ENCODE assay signal across 2 cellular contexts in the genomic region with DNA sequence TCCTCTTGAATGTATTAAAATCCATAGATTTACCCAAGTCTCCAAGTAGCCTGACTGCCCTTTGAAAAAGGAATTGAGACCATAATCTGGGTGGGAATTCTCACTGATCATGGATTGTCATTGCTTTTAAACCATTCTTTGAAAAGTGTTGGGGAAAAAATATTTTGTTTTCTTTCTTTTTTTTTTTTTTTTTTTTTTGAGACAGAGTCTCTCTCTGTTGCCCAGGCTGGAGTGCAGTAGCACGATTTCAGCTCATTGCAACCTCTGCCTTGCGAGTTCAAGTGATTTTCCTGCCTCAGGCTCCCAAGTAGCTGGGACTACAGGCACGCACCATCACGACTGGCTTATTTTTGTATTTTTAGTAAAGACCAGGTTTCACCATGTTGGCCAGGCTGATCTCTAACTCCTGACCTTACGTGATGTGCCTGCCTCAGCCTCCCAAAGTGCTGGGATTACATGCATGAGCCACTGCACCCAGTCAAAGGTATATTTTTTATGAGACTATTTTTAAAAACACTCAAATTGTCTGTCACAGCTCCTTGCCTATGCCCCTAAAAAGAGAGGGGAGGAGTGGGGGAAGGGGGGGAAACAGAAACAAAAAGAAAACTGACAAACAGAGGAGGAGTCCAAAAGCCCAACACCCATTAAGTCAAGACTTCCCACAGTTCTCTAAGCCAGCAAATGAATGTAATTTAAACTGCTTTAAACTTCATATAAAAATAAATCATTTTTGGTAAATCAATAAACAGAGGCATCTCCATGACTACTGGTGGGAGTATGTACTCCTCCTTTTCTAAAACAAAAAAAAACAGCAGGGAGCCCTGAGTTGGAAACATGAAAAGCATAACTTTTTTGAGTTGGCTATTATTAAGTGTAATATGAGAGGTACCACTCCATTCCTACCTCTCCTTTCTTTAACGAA.
TF ChIP-seq lines count a peak whose summit lies in the region.

No MANE protein-coding gene starts in this region.

TF ChIP-seq in HEK293T, 16 proteins besides CTCF, POLR2A, EP300 and RAD21 (continued from another document):
- TF ChIP-seq, protein P1, sequence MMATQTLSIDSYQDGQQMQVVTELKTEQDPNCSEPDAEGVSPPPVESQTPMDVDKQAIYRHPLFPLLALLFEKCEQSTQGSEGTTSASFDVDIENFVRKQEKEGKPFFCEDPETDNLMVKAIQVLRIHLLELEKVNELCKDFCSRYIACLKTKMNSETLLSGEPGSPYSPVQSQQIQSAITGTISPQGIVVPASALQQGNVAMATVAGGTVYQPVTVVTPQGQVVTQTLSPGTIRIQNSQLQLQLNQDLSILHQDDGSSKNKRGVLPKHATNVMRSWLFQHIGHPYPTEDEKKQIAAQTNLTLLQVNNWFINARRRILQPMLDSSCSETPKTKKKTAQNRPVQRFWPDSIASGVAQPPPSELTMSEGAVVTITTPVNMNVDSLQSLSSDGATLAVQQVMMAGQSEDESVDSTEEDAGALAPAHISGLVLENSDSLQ (IDR thresholded peaks at IDR 0.05), result peak; percentile 76
- TF ChIP-seq CTBP1 (IDR thresholded peaks at IDR 0.05; ENCODE audit: borderline replicate concordance) (no peak; the same call in 1 of the 2 replicates), FOXK2 (IDR thresholded peaks at IDR 0.05) (no peak), ARNT (IDR thresholded peaks at IDR 0.05) (no peak), FOXM1 (IDR thresholded peaks at IDR 0.05; ENCODE audit: borderline replicate concordance) (no peak), LEF1 (IDR thresholded peaks at IDR 0.05; ENCODE audit: borderline replicate concordance) (no peak), TARDBP (IDR thresholded peaks at IDR 0.05) (no peak), FOXA1 (IDR thresholded peaks at IDR 0.05) (no peak), SP1 (IDR thresholded peaks at IDR 0.05) (no peak), NFRKB (IDR thresholded peaks at IDR 0.05) (no peak), L3MBTL2 (conservative IDR thresholded peaks at IDR 0.05) (no peak)
TF ChIP-seq in HEK293T: peak in this region for 2.

TF ChIP-seq in WTC11, 78 proteins besides CTCF, POLR2A, EP300 and RAD21 (continued from another document):
- TF ChIP-seq ZNF425 (CRISPR knock-in tag; conservative IDR thresholded peaks at IDR 0.05), result no peak
- no peak for TF ChIP-seq CBFB (CRISPR knock-in tag; IDR thresholded peaks at IDR 0.05; ENCODE audit: low read depth)
- TF ChIP-seq TEAD4 (CRISPR knock-in tag; IDR thresholded peaks at IDR 0.05), result no peak
- no peak for TF ChIP-seq HMGA2 (CRISPR knock-in tag; IDR thresholded peaks at IDR 0.05)
- TF ChIP-seq, protein P2, sequence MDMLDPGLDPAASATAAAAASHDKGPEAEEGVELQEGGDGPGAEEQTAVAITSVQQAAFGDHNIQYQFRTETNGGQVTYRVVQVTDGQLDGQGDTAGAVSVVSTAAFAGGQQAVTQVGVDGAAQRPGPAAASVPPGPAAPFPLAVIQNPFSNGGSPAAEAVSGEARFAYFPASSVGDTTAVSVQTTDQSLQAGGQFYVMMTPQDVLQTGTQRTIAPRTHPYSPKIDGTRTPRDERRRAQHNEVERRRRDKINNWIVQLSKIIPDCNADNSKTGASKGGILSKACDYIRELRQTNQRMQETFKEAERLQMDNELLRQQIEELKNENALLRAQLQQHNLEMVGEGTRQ (CRISPR knock-in tag; IDR thresholded peaks at IDR 0.05), result no peak
TF ChIP-seq in WTC11: peak in this region for 0.
